ENCODE assay signal across 1 cellular context in genomic region chr20:33019465-33020277, GRCh38.
TF ChIP-seq lines count a peak whose summit lies in the region.

No MANE protein-coding gene starts in this region.

TF ChIP-seq in HepG2, 621 proteins besides CTCF, POLR2A, EP300 and RAD21 (continues in another document):
- no peak for TF ChIP-seq ZNF704 (CRISPR knock-in tag; IDR thresholded peaks at IDR 0.05; ENCODE audit: borderline replicate concordance)
- no peak for TF ChIP-seq AKAP8 (CRISPR knock-in tag; IDR thresholded peaks at IDR 0.05)
- TF ChIP-seq SNRNP70 (IDR thresholded peaks at IDR 0.05; ENCODE audit: low read depth, low read length): no peak
- no peak for TF ChIP-seq ZNF709 (CRISPR knock-in tag; IDR thresholded peaks at IDR 0.05)
- no peak for TF ChIP-seq MED1 (CRISPR knock-in tag; IDR thresholded peaks at IDR 0.05)
- TF ChIP-seq THAP8 (CRISPR knock-in tag; IDR thresholded peaks at IDR 0.05; ENCODE audit: borderline replicate concordance): no peak
- no peak for TF ChIP-seq MAFF (IDR thresholded peaks at IDR 0.05; ENCODE audit: low read depth, low read length)
- TF ChIP-seq HNRNPL (IDR thresholded peaks at IDR 0.05; ENCODE audit: low read depth, low read length): peak; percentile 59; the same call in 1 of the 2 replicates
- no peak for TF ChIP-seq ZNF232 (CRISPR knock-in tag; IDR thresholded peaks at IDR 0.05; ENCODE audit: borderline replicate concordance)
- TF ChIP-seq ZNF747 (CRISPR knock-in tag; IDR thresholded peaks at IDR 0.05; ENCODE audit: borderline replicate concordance): no peak
- 0 out of 2 replicates have a peak, but pooled peaks have one; percentile 8 for TF ChIP-seq EEA1 (CRISPR knock-in tag; IDR thresholded peaks at IDR 0.05; ENCODE audit: borderline replicate concordance)
- TF ChIP-seq ATF3 (CRISPR knock-in tag; IDR thresholded peaks at IDR 0.05): no peak
- no peak for TF ChIP-seq ZNF652 (CRISPR knock-in tag; IDR thresholded peaks at IDR 0.05; ENCODE audit: borderline replicate concordance, low read depth)
- peak; percentile 79; the same call in 1 of the 2 replicates for TF ChIP-seq CSRNP2 (CRISPR knock-in tag; conservative IDR thresholded peaks at IDR 0.05; ENCODE audit: low read depth)
- TF ChIP-seq ZNF205 (CRISPR knock-in tag; IDR thresholded peaks at IDR 0.05): no peak
- TF ChIP-seq LBX2 (CRISPR knock-in tag; IDR thresholded peaks at IDR 0.05; ENCODE audit: borderline replicate concordance): no peak
- peak; percentile 43 for TF ChIP-seq XRCC5 (optimal IDR thresholded peaks at IDR 0.05; ENCODE audit: low read length)
- TF ChIP-seq TCF7 (IDR thresholded peaks at IDR 0.05; ENCODE audit: low read depth): no peak
- peak; percentile 38; the same call in 1 of the 2 replicates for TF ChIP-seq MXD1 (CRISPR knock-in tag; IDR thresholded peaks at IDR 0.05)
- TF ChIP-seq ZNF572 (CRISPR knock-in tag; IDR thresholded peaks at IDR 0.05): 0 out of 2 replicates have a peak, but pooled peaks have one; percentile 40
- TF ChIP-seq ZC3H13 (CRISPR knock-in tag; IDR thresholded peaks at IDR 0.05): peak; percentile 82; the same call in 1 of the 2 replicates
- TF ChIP-seq E2F2 (CRISPR knock-in tag; IDR thresholded peaks at IDR 0.05; ENCODE audit: borderline replicate concordance): no peak
- no peak for TF ChIP-seq FOXA3 (CRISPR knock-in tag; IDR thresholded peaks at IDR 0.05)
- TF ChIP-seq ZNF879 (CRISPR knock-in tag; IDR thresholded peaks at IDR 0.05): 0 out of 2 replicates have a peak, but pooled peaks have one; percentile 25
- no peak for TF ChIP-seq PPARG (CRISPR knock-in tag; conservative IDR thresholded peaks at IDR 0.05)
- TF ChIP-seq ZNF772 (CRISPR knock-in tag; IDR thresholded peaks at IDR 0.05): no peak
- TF ChIP-seq LRRFIP1 (CRISPR knock-in tag; conservative IDR thresholded peaks at IDR 0.05): no peak
- no peak for TF ChIP-seq ZSCAN31 (CRISPR knock-in tag; IDR thresholded peaks at IDR 0.05; ENCODE audit: low read depth)
- no peak for TF ChIP-seq RNF219 (CRISPR knock-in tag; IDR thresholded peaks at IDR 0.05)
- TF ChIP-seq PLSCR1 (CRISPR knock-in tag; IDR thresholded peaks at IDR 0.05; ENCODE audit: borderline replicate concordance): no peak
- no peak for TF ChIP-seq BCL6 (CRISPR knock-in tag; IDR thresholded peaks at IDR 0.05)
- TF ChIP-seq ZNF251 (CRISPR knock-in tag; IDR thresholded peaks at IDR 0.05): no peak
- TF ChIP-seq ZNF646 (CRISPR knock-in tag; IDR thresholded peaks at IDR 0.05): no peak
- TF ChIP-seq TFDP1 (CRISPR knock-in tag; IDR thresholded peaks at IDR 0.05; ENCODE audit: borderline replicate concordance): no peak
- no peak for TF ChIP-seq ZMYM4 (CRISPR knock-in tag; IDR thresholded peaks at IDR 0.05)
- no peak for TF ChIP-seq FOSL1 (CRISPR knock-in tag; IDR thresholded peaks at IDR 0.05; ENCODE audit: borderline replicate concordance)
- no peak for TF ChIP-seq BRCA1 (CRISPR knock-in tag; IDR thresholded peaks at IDR 0.05)
- no peak for TF ChIP-seq SP1 (IDR thresholded peaks at IDR 0.05)
- no peak for TF ChIP-seq SP1 (CRISPR knock-in tag; IDR thresholded peaks at IDR 0.05)
- TF ChIP-seq SMYD3 (CRISPR knock-in tag; IDR thresholded peaks at IDR 0.05): no peak
- no peak for TF ChIP-seq NKX3-1 (CRISPR knock-in tag; IDR thresholded peaks at IDR 0.05)
- TF ChIP-seq ZNF660 (CRISPR knock-in tag; IDR thresholded peaks at IDR 0.05; ENCODE audit: borderline replicate concordance, low read depth): no peak
- TF ChIP-seq STAG1 (CRISPR knock-in tag; IDR thresholded peaks at IDR 0.05): no peak
- peak; percentile 27; the same call in 1 of the 2 replicates for TF ChIP-seq ETV5 (CRISPR knock-in tag; IDR thresholded peaks at IDR 0.05; ENCODE audit: borderline replicate concordance)
- TF ChIP-seq ASH2L (IDR thresholded peaks at IDR 0.05; ENCODE audit: insufficient read length, low read depth, low read length): no peak
